Comparison of ENCODE assay signal across 12 cellular contexts in the genomic region with DNA sequence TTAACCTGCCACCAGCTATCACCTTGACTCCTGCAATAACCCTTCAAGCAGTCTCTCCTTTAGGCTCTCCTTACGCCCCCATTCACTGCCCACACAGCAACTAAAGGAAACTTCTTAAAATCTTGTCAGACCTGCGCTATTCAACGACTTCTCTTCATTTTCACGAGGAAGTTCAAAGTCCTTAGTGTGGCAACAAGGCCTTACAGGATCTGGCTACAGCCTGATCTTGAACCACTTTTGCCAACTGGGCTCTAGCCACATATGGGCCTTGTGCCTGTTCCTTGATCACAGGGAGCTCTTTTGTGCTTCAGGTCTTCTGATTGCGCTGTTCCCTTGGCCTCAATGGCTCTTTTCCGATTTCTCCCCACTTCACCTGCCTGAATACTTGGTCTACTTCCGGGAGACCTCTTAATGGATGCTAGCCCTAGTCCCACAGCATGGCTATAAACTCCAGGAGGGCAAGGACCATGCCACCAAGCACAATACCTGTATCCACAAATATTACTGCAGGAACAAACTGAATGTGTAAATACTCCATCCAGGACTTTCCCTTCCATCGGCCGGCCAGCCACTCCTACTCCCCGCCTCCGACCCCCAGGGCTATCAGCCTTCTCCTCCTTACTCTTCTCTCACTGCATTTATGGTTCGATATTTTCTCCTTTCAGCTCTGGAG. TPM values are rescaled to one million over a fixed set of nuclear protein-coding genes. Genes with fewer than 3 reads are reported as not detected.
DNase-seq lines count a peak whose midpoint lies in the region; ATAC-seq, FAIRE-seq and TF ChIP-seq lines count a peak whose summit lies in the region.
"Had no signal": no experiment of that assay in that cellular context is flagged by ENCODE, and none has a peak within 500 bp of the region (broad histone marks: within the 10 kb centered on the region; RNA-seq: fewer than 3 reads in every experiment).

No MANE protein-coding gene starts in this region.

- peak overlapping the region; percentile 30 for H3K4me2 ChIP-seq in HepG2 (ENCODE audit: low read depth, low read length)

- CTCF ChIA-PET in HepG2 (lab: Yijun Ruan, JAX; ENCODE audit: low intra/inter-chr PET ratio, low total read pairs) = no interaction called here
- CTCF ChIA-PET in activated CD8-positive, alpha-beta T cell treated with anti-CD3 and anti-CD28 coated beads, Interleukin-2, amount 10 ng/mL, durations not matched to agents 7 days and 5 days (lab: Charles Lee) = no interaction called here

- peaks cover 30% of the 10 kb centered on the region for H3K4me1 Mint-ChIP-seq in activated CD8-positive, alpha-beta T cell treated with anti-CD3 and anti-CD28 coated beads, Interleukin-2, amount 10 ng/mL, durations not matched to agents 7 days and 5 days (ENCODE audit: low read depth)
- H3K4me1 Mint-ChIP-seq in memory B cell (peaks cover 20% of the 10 kb centered on the region), type B pancreatic cell (ENCODE audit: unreplicated experiment) (peaks cover 46% of the 10 kb centered on the region)

- no peaks in the 10 kb centered on the region for H3K36me3 Mint-ChIP-seq in activated CD8-positive, alpha-beta T cell treated with anti-CD3 and anti-CD28 coated beads, Interleukin-2, amount 10 ng/mL, durations not matched to agents 7 days and 5 days (ENCODE audit: low read depth)
- H3K36me3 Mint-ChIP-seq in memory B cell (no peaks in the 10 kb centered on the region), type B pancreatic cell (peaks cover 9% of the 10 kb centered on the region)

- POLR2A ChIA-PET in HepG2 (lab: Yijun Ruan, JAX) = interaction anchor here (0.6 to 6.3 kb wide), 6 partner anchors 11 to 31 kb away, joined by 3 to 130 read pairs (median 4); a partner anchor contains a TSS
- POLR2A ChIA-PET in activated CD8-positive, alpha-beta T cell treated with anti-CD3 and anti-CD28 coated beads, Interleukin-2, amount 10 ng/mL, durations not matched to agents 7 days and 5 days (lab: Charles Lee) = no interaction called here

- 35% methylated on average over 12 of the region's 12 CpGs for WGBS in HepG2 (ENCODE audit: low lambda C conversion rate)
- 74% methylated on average over 10 of the region's 12 CpGs for WGBS in right lobe of liver (ENCODE audit: insufficient coverage, low coverage, low lambda C conversion rate, missing lambda C conversion rate)

- H4K20me1 ChIP-seq in HepG2 (ENCODE audit: insufficient read depth, low read length) = no peaks in the 10 kb centered on the region

- H3K79me2 ChIP-seq in HepG2 (ENCODE audit: insufficient read depth, low read length) = peaks cover 21% of the 10 kb centered on the region

- H3K27ac Mint-ChIP-seq in activated CD8-positive, alpha-beta T cell treated with anti-CD3 and anti-CD28 coated beads, Interleukin-2, amount 10 ng/mL, durations not matched to agents 7 days and 5 days = peak overlapping the region; percentile 3
- H3K27ac Mint-ChIP-seq in memory B cell = no peak overlapping the region
- H3K27ac Mint-ChIP-seq in type B pancreatic cell = peak overlapping the region; percentile 79

- no peak for TF ChIP-seq RAD21 in HepG2 (CRISPR knock-in tag; IDR thresholded peaks at IDR 0.05)

- H3K27me3 Mint-ChIP-seq in activated CD8-positive, alpha-beta T cell treated with anti-CD3 and anti-CD28 coated beads, Interleukin-2, amount 10 ng/mL, durations not matched to agents 7 days and 5 days (ENCODE audit: low read depth) = peaks cover 3% of the 10 kb centered on the region
- H3K27me3 Mint-ChIP-seq in memory B cell (no peaks in the 10 kb centered on the region), type B pancreatic cell (no peaks in the 10 kb centered on the region)

- peak overlapping the region; percentile 17 for H3K4me3 Mint-ChIP-seq in activated CD8-positive, alpha-beta T cell treated with anti-CD3 and anti-CD28 coated beads, Interleukin-2, amount 10 ng/mL, durations not matched to agents 7 days and 5 days
- H3K4me3 Mint-ChIP-seq in memory B cell (peak overlapping the region; percentile 62), type B pancreatic cell (peak overlapping the region; percentile 81)

- TF ChIP-seq POLR2A in HepG2 (IDR thresholded peaks at IDR 0.05; ENCODE audit: insufficient read depth in 1 of 2, low read depth in 2 of 2, low read length in 2 of 2) (no peak), right lobe of liver (IDR thresholded peaks at IDR 0.05) (no peak), erythroblast (IDR thresholded peaks at IDR 0.05; ENCODE audit: low read length) (no peak)

- no peaks in the 10 kb centered on the region for H3K9me3 Mint-ChIP-seq in activated CD8-positive, alpha-beta T cell treated with anti-CD3 and anti-CD28 coated beads, Interleukin-2, amount 10 ng/mL, durations not matched to agents 7 days and 5 days (ENCODE audit: insufficient read depth)
- H3K9me3 Mint-ChIP-seq in memory B cell (no peaks in the 10 kb centered on the region), type B pancreatic cell (no peaks in the 10 kb centered on the region)

- ATAC-seq in HepG2 = no peak
- ATAC-seq in right lobe of liver = no peak
- ATAC-seq in activated CD8-positive, alpha-beta T cell treated with anti-CD3 and anti-CD28 coated beads, Interleukin-2, amount 10 ng/mL, durations not matched to agents 7 days and 5 days = no peak
- no peak for ATAC-seq in memory B cell (ENCODE audit: low read depth)
- ATAC-seq in GM18498 (IDR thresholded peaks at IDR 0.05; ENCODE audit: unreplicated experiment) = no peak
- ATAC-seq: body of pancreas had no signal

- H3K27me3 ChIP-seq in HepG2 (ENCODE audit: control insufficient read depth in 1 of 2, insufficient read depth in 2 of 2, low read length in 2 of 2) = no peaks in the 10 kb centered on the region; a peak in 1 of 5 replicates
- no peaks in the 10 kb centered on the region for H3K27me3 ChIP-seq in right lobe of liver
- H3K27me3 ChIP-seq: body of pancreas had no signal

- no peak overlapping the region for H2AFZ ChIP-seq in HepG2 (ENCODE audit: low read length)

- intact Hi-C loops in HepG2 (cut with micrococcal nuclease; ENCODE audit: unreplicated experiment) = no loop called here
- intact Hi-C loops in right lobe of liver (cut with DNase I) = no loop called here

- TF ChIP-seq CTCF in HepG2 (CRISPR knock-in tag; IDR thresholded peaks at IDR 0.05) (no peak), right lobe of liver (IDR thresholded peaks at IDR 0.05) (no peak), type B pancreatic cell (conservative IDR thresholded peaks at IDR 0.05) (no peak)

- H3K9me3 ChIP-seq in HepG2 (ENCODE audit: low read length) (no peaks in the 10 kb centered on the region), right lobe of liver (no peaks in the 10 kb centered on the region)
- H3K9me3 ChIP-seq: body of pancreas had no signal

- TF ChIP-seq EP300 in HepG2 (IDR thresholded peaks at IDR 0.05; ENCODE audit: low read depth in 2 of 2, low read length in 2 of 2) = peak in 1 of 2 experiments; percentile 42; a peak in 1 of 4 replicates
- TF ChIP-seq EP300 in HepG2 (CRISPR knock-in tag; IDR thresholded peaks at IDR 0.05; ENCODE audit: borderline replicate concordance) = no peak

- H3K4me3 ChIP-seq in HepG2 (replicated peaks in 1 of 3; ENCODE audit: insufficient read depth in 1 of 3, low read depth in 2 of 3, low read length in 3 of 3) (no peak overlapping the region), right lobe of liver (no peak overlapping the region)
- H3K4me3 ChIP-seq: body of pancreas had no signal

- H3K4me1 ChIP-seq in HepG2 (ENCODE audit: insufficient read depth, low read length) (peaks cover 71% of the 10 kb centered on the region), right lobe of liver (peaks cover 0 to 13% (median 5%) of the 10 kb centered on the region in 4 donors)

- in situ Hi-C loops in HepG2 (cut with HindIII; ENCODE audit: extremely low pct_ligation_motif_present, low pct_unique_long_range_greater_than_20kb) = no loop called here

- H3K36me3 ChIP-seq in HepG2 (replicated peaks in 1 of 2; ENCODE audit: control insufficient read depth in 1 of 2, insufficient read depth in 2 of 2, low read length in 2 of 2) = no peaks in the 10 kb centered on the region
- H3K36me3 ChIP-seq in right lobe of liver = no peaks in the 10 kb centered on the region

- peak overlapping the region; percentile 18; the same call in 1 of the 2 replicates for H3K9ac ChIP-seq in HepG2 (ENCODE audit: insufficient read depth, low read depth, low read length)

- no TSS peak for BruUV-seq in HepG2 (replicated peaks; lab: Mats Ljungman, UMichigan)

- peak; percentile 89 for FAIRE-seq in HepG2 (lab: Jason Lieb, UNC)

- H3K27ac ChIP-seq in HepG2 (ENCODE audit: extremely low read length, insufficient read depth, low read length) = peak overlapping the region; percentile 82
- no peak overlapping the region for H3K27ac ChIP-seq in right lobe of liver

- DNase-seq in HepG2 (ENCODE audit: low spot score) (peak; percentile 49), right lobe of liver (no peak), memory B cell (ENCODE audit: low spot score in 2 of 2) (no peak), type B pancreatic cell (ENCODE audit: extremely low spot score, unreplicated experiment) (no peak), erythroblast (lab: John Stamatoyannopoulos, UW) (no peak), NCI-H2029 treated with DMSO at 0.1 percent for 48 hours (lab: John Stamatoyannopoulos, UW) (no peak)
- no peak for DNase-seq in activated CD8-positive, alpha-beta T cell treated with anti-CD3 and anti-CD28 coated beads, Interleukin-2, amount 10 ng/mL, durations not matched to agents 7 days and 5 days
- DNase-seq: body of pancreas; hypothalamus; midbrain; stimulated activated CD4-positive, alpha-beta T cell treated with anti-CD3 and anti-CD28 coated beads, Interleukin-4, amount 100 ng/mL, for 4 hours had no signal

RNA-seq across cellular contexts. Expression of a gene that starts 2.3 kb away (rescaled TPM):
- total RNA-seq in HepG2 (2016; rRNA removed; fragmentation: Illumina TruSeq; extraction: Trizol) = 67.0 and 71.7 TPM in 2 replicates
- total RNA-seq in HepG2 (2016; cell fraction: cytosol; rRNA removed; fragmentation: Illumina TruSeq; extraction: Trizol; ENCODE audit: low read depth) = 112 and 131 TPM in 2 replicates
- 54.5 and 70.6 TPM in 2 replicates for total RNA-seq in HepG2 (2016; cell fraction: insoluble cytoplasmic fraction; rRNA removed; fragmentation: Illumina TruSeq; extraction: Trizol)
- 130 and 149 TPM in 2 replicates for total RNA-seq in HepG2 (2016; cell fraction: membrane; rRNA removed; fragmentation: Illumina TruSeq; extraction: Trizol)
- 21.2 and 22.7 TPM in 2 replicates for total RNA-seq in HepG2 (2016; cell fraction: nucleus; rRNA removed; fragmentation: Illumina TruSeq; extraction: Trizol)
- 83.0 and 83.1 TPM in 2 replicates for polyA plus RNA-seq in HepG2 (2011; rRNA removed)
- polyA plus RNA-seq in HepG2 (2011; cell fraction: cytosol; rRNA removed) = 57.2 and 76.8 TPM in 2 replicates
- polyA plus RNA-seq in HepG2 (2011; cell fraction: nucleus; rRNA removed) = 32.2 and 32.4 TPM in 2 replicates
- polyA plus RNA-seq in HepG2 (2012) = 26.8 and 39.9 TPM in 2 replicates
- 182 and 242 TPM in 2 replicates for polyA plus RNA-seq in HepG2 (2016; cell fraction: cytosol; fragmentation: Illumina TruSeq; extraction: Trizol; ENCODE audit: low read depth)
- 74.3 and 84.9 TPM in 2 replicates for polyA plus RNA-seq in HepG2 (2016; cell fraction: insoluble cytoplasmic fraction; fragmentation: Illumina TruSeq; extraction: Trizol; ENCODE audit: low read depth)
- 169 and 203 TPM in 2 replicates for polyA plus RNA-seq in HepG2 (2016; cell fraction: membrane; fragmentation: Illumina TruSeq; extraction: Trizol; ENCODE audit: low read depth)
- polyA plus RNA-seq in HepG2 (2016; cell fraction: nucleus; fragmentation: Illumina TruSeq; extraction: Trizol; ENCODE audit: insufficient read depth, low read depth) = 49.9 and 56.8 TPM in 2 replicates
- 5.8 and 84.0 TPM in 2 replicates for polyA minus RNA-seq in HepG2 (2011; rRNA and poly(A)+ RNA removed; ENCODE audit: low replicate concordance)
- polyA minus RNA-seq in HepG2 (2011; cell fraction: cytosol; rRNA and poly(A)+ RNA removed) = 49.7 and 52.8 TPM in 2 replicates
- 11.7 and 12.0 TPM in 2 replicates for polyA minus RNA-seq in HepG2 (2011; cell fraction: nucleus; rRNA and poly(A)+ RNA removed)
- 10 to 100 TPM in 3 of 6 experiments, 1 to 10 TPM in 3; 8.0 to 19.2 (median 10.0) TPM for total RNA-seq in right lobe of liver
- total RNA-seq in activated CD8-positive, alpha-beta T cell treated with anti-CD3 and anti-CD28 coated beads, Interleukin-2, amount 10 ng/mL, durations not matched to agents 7 days and 5 days = 10 to 100 TPM; 18.2 to 23.6 TPM
- 51.8 and 54.1 TPM in 2 replicates for total RNA-seq in type B pancreatic cell (ENCODE audit: low replicate concordance)

RNA-seq across cellular contexts. Expression of a gene that starts 30.8 kb away (rescaled TPM):
- 71.8 and 119 TPM in 2 replicates for total RNA-seq in HepG2 (2016; rRNA removed; fragmentation: Illumina TruSeq; extraction: Trizol)
- 53.5 and 59.6 TPM in 2 replicates for total RNA-seq in HepG2 (2016; cell fraction: cytosol; rRNA removed; fragmentation: Illumina TruSeq; extraction: Trizol; ENCODE audit: low read depth)
- 69.8 and 119 TPM in 2 replicates for total RNA-seq in HepG2 (2016; cell fraction: insoluble cytoplasmic fraction; rRNA removed; fragmentation: Illumina TruSeq; extraction: Trizol)
- total RNA-seq in HepG2 (2016; cell fraction: membrane; rRNA removed; fragmentation: Illumina TruSeq; extraction: Trizol) = 70.4 and 80.8 TPM in 2 replicates
- 28.4 and 29.3 TPM in 2 replicates for total RNA-seq in HepG2 (2016; cell fraction: nucleus; rRNA removed; fragmentation: Illumina TruSeq; extraction: Trizol)
- polyA plus RNA-seq in HepG2 (2011; rRNA removed) = 17.2 and 25.2 TPM in 2 replicates
- polyA plus RNA-seq in HepG2 (2011; cell fraction: cytosol; rRNA removed) = 9.2 and 15.1 TPM in 2 replicates
- polyA plus RNA-seq in HepG2 (2011; cell fraction: nucleus; rRNA removed) = 4.6 and 6.2 TPM in 2 replicates
- polyA plus RNA-seq in HepG2 (2012) = 33.4 and 46.4 TPM in 2 replicates
- 40.3 and 68.0 TPM in 2 replicates for polyA plus RNA-seq in HepG2 (2016; cell fraction: cytosol; fragmentation: Illumina TruSeq; extraction: Trizol; ENCODE audit: low read depth)
- 101 and 109 TPM in 2 replicates for polyA plus RNA-seq in HepG2 (2016; cell fraction: insoluble cytoplasmic fraction; fragmentation: Illumina TruSeq; extraction: Trizol; ENCODE audit: low read depth)
- 50.9 and 64.5 TPM in 2 replicates for polyA plus RNA-seq in HepG2 (2016; cell fraction: membrane; fragmentation: Illumina TruSeq; extraction: Trizol; ENCODE audit: low read depth)
- 41.7 and 43.7 TPM in 2 replicates for polyA plus RNA-seq in HepG2 (2016; cell fraction: nucleus; fragmentation: Illumina TruSeq; extraction: Trizol; ENCODE audit: insufficient read depth, low read depth)
- 7.7 and 9.9 TPM in 2 replicates for polyA minus RNA-seq in HepG2 (2011; rRNA and poly(A)+ RNA removed; ENCODE audit: low replicate concordance)
- 17.2 and 17.4 TPM in 2 replicates for polyA minus RNA-seq in HepG2 (2011; cell fraction: cytosol; rRNA and poly(A)+ RNA removed)
- polyA minus RNA-seq in HepG2 (2011; cell fraction: nucleus; rRNA and poly(A)+ RNA removed) = 12.1 and 14.7 TPM in 2 replicates
- 10 to 100 TPM; 10.6 to 18.5 (median 15.9) TPM for total RNA-seq in right lobe of liver
- total RNA-seq in activated CD8-positive, alpha-beta T cell treated with anti-CD3 and anti-CD28 coated beads, Interleukin-2, amount 10 ng/mL, durations not matched to agents 7 days and 5 days = 10 to 100 TPM; 34.7 to 36.3 TPM
- total RNA-seq in type B pancreatic cell (ENCODE audit: low replicate concordance) = 37.9 and 41.8 TPM in 2 replicates

RNA-seq across cellular contexts. Expression of a gene that starts 30.9 kb away (rescaled TPM):
- total RNA-seq in HepG2 (2016; rRNA removed; fragmentation: Illumina TruSeq; extraction: Trizol) (12.2 and 14.5 TPM in 2 replicates), right lobe of liver (1 to 10 TPM; 5.3 to 8.8 (median 7.6) TPM), type B pancreatic cell (ENCODE audit: low replicate concordance) (11.9 and 12.7 TPM in 2 replicates)
- 6.7 and 7.9 TPM in 2 replicates for total RNA-seq in HepG2 (2016; cell fraction: cytosol; rRNA removed; fragmentation: Illumina TruSeq; extraction: Trizol; ENCODE audit: low read depth)
- 12.6 and 15.6 TPM in 2 replicates for total RNA-seq in HepG2 (2016; cell fraction: insoluble cytoplasmic fraction; rRNA removed; fragmentation: Illumina TruSeq; extraction: Trizol)
- total RNA-seq in HepG2 (2016; cell fraction: membrane; rRNA removed; fragmentation: Illumina TruSeq; extraction: Trizol) = 7.0 and 8.2 TPM in 2 replicates
- total RNA-seq in HepG2 (2016; cell fraction: nucleus; rRNA removed; fragmentation: Illumina TruSeq; extraction: Trizol) = 6.1 and 8.7 TPM in 2 replicates
- polyA plus RNA-seq in HepG2 (2011; rRNA removed) = 5.4 and 5.6 TPM in 2 replicates
- 3.9 and 4.7 TPM in 2 replicates for polyA plus RNA-seq in HepG2 (2011; cell fraction: cytosol; rRNA removed)
- 2.7 and 2.9 TPM in 2 replicates for polyA plus RNA-seq in HepG2 (2011; cell fraction: nucleus; rRNA removed)
- 5.8 and 11.4 TPM in 2 replicates for polyA plus RNA-seq in HepG2 (2012)
- 1.5 and 1.8 TPM in 2 replicates for polyA plus RNA-seq in HepG2 (2016; cell fraction: cytosol; fragmentation: Illumina TruSeq; extraction: Trizol; ENCODE audit: low read depth)
- polyA plus RNA-seq in HepG2 (2016; cell fraction: insoluble cytoplasmic fraction; fragmentation: Illumina TruSeq; extraction: Trizol; ENCODE audit: low read depth) = 9.4 and 9.5 TPM in 2 replicates
- polyA plus RNA-seq in HepG2 (2016; cell fraction: membrane; fragmentation: Illumina TruSeq; extraction: Trizol; ENCODE audit: low read depth) = 2.7 and 3.0 TPM in 2 replicates
- 7.0 and 7.5 TPM in 2 replicates for polyA plus RNA-seq in HepG2 (2016; cell fraction: nucleus; fragmentation: Illumina TruSeq; extraction: Trizol; ENCODE audit: insufficient read depth, low read depth)
- 9.3 and 11.0 TPM in 2 replicates for polyA minus RNA-seq in HepG2 (2011; rRNA and poly(A)+ RNA removed; ENCODE audit: low replicate concordance)
- 4.8 and 5.8 TPM in 2 replicates for polyA minus RNA-seq in HepG2 (2011; cell fraction: cytosol; rRNA and poly(A)+ RNA removed)
- polyA minus RNA-seq in HepG2 (2011; cell fraction: nucleus; rRNA and poly(A)+ RNA removed) = 10.2 and 12.2 TPM in 2 replicates
- total RNA-seq in activated CD8-positive, alpha-beta T cell treated with anti-CD3 and anti-CD28 coated beads, Interleukin-2, amount 10 ng/mL, durations not matched to agents 7 days and 5 days = 1 to 10 TPM; 6.2 to 6.3 TPM

Comparison
In these comparisons a context has a peak if more than half of its experiments do, and no peak if none do; other contexts are left out.
1. H3K4me3 Mint-ChIP-seq: peak in every context shown above with its lines; median percentile 81 in type B pancreatic cell; 62 in memory B cell; 17 in activated CD8-positive, alpha-beta T cell treated with anti-CD3 and anti-CD28 coated beads, Interleukin-2, amount 10 ng/mL, durations not matched to agents 7 days and 5 days.